Comparison of ENCODE assay signal across 8 cellular contexts in the genomic region with DNA sequence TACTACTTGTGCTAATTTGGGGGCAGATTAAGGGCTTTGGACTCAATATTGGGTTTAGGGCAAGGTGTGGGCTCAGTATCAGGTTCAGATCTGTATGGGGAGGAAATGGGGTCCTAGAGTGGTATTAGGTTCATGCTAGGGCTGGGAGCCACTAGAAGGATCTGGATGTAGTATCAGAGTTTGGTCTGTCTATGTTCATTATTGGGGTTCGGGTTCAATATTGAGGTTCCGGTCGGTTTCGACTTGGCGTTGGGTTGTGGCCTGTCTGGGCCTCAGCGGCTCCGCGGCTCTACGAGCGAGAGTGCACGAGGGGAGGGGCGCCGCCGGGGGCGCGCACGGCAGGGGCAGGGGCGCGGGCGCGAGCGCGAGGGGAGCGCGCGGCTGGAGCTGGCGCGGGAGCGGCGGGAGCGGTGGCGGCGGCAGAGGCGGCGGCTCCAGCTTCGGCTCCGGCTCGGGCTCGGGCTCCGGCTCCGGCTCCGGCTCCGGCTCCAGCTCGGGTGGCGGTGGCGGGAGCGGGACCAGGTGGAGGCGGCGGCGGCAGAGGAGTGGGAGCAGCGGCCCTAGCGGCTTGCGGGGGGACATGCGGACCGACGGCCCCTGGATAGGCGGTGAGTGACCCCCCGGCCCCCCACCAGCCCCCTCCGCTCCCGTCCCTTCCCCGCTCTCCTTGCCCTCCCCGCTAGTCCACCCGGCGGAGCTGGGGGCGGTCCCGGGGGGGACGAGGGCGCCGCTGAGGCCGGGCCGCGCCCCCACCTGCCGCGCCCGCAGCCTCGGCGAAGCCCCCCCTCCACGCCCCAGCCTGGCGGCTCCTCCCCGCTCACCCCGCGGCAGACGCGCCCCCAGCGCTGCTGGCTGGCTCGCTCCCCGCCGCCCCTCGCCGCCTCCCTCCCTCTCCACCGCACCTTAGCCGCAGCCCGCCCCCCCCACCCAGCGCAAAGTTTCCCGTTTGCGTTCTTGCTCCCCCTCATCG. TPM values are rescaled to one million over a fixed set of nuclear protein-coding genes. Genes with fewer than 3 reads are reported as not detected.
DNase-seq lines count a peak whose midpoint lies in the region; ATAC-seq and TF ChIP-seq lines count a peak whose summit lies in the region.

Gene PTPRF (plus strand): TSS at position 401 of the 970 bp plus-strand sequence. CDS start 14,193 bp downstream, outside the sequence.

- no peak for TF ChIP-seq EP300 in gastroesophageal sphincter (IDR thresholded peaks at IDR 0.05)
- TF ChIP-seq EP300 in neural cell (conservative IDR thresholded peaks at IDR 0.05; ENCODE audit: poor library complexity, severe bottlenecking): no peak

- TF ChIP-seq CTCF in gastroesophageal sphincter (IDR thresholded peaks at IDR 0.05) (peak in 1 of 4 experiments; percentile 15), neural cell (IDR thresholded peaks at IDR 0.05; ENCODE audit: poor library complexity, severe bottlenecking) (no peak)

- peak; percentile 79 for ATAC-seq in gastroesophageal sphincter
- ATAC-seq in GM19452 (IDR thresholded peaks at IDR 0.05; ENCODE audit: unreplicated experiment): no peak
- no peak for ATAC-seq in HG02610 (IDR thresholded peaks at IDR 0.05; ENCODE audit: unreplicated experiment)

- H3K36me3 ChIP-seq in gastroesophageal sphincter (no peaks in the 10 kb centered on the region), neural cell (ENCODE audit: insufficient read depth, low read length) (no peaks in the 10 kb centered on the region)

- H3K27me3 ChIP-seq in gastroesophageal sphincter (no peaks in the 10 kb centered on the region), neural cell (ENCODE audit: insufficient read depth, low read depth, low read length) (no peaks in the 10 kb centered on the region)

- peak within 1 kb of the TSS; percentile 66 to 94 (median 90) for H3K27ac ChIP-seq in gastroesophageal sphincter
- peak within 1 kb of the TSS; percentile 21 for H3K27ac ChIP-seq in neural cell (ENCODE audit: low read length)

- H3K79me2 ChIP-seq in neural cell (replicated peaks; ENCODE audit: insufficient read depth, low read length): peaks cover 37% of the 10 kb centered on the region

- peak; percentile 33 for DNase-seq in stimulated activated CD4-positive, alpha-beta T cell treated with anti-CD3 and anti-CD28 coated beads, Interleukin-12 subunit alpha, Interleukin-12 subunit beta, amount 100 ng/mL, for 4 hours
- DNase-seq in stimulated activated CD4-positive, alpha-beta T cell treated with anti-CD3 and anti-CD28 coated beads, Interleukin-4, amount 100 ng/mL, for 24 hours: no peak
- peak; percentile 77 for DNase-seq in NCI-H526 treated with DMSO at 0.1 percent for 48 hours (lab: John Stamatoyannopoulos, UW)
- peak; percentile 34 for DNase-seq in activated naive CD4-positive, alpha-beta T cell treated with anti-CD3 and anti-CD28 coated beads, Interleukin-2, amount 50 U/mL, for 16 hours

- H2AFZ ChIP-seq in neural cell (ENCODE audit: low read depth, low read length): peak within 1 kb of the TSS; percentile 37

- H3K9ac ChIP-seq in neural cell (ENCODE audit: low read length): peak within 1 kb of the TSS; percentile 70

- no peaks in the 10 kb centered on the region for H3K9me2 ChIP-seq in neural cell (ENCODE audit: insufficient read depth, low read length)

- no peaks in the 10 kb centered on the region for H3F3A ChIP-seq in neural cell (ENCODE audit: insufficient read depth, low read length, poor library complexity, severe bottlenecking)

- H3K4me2 ChIP-seq in neural cell (ENCODE audit: low read length): peak within 1 kb of the TSS; percentile 97

- H4K20me1 ChIP-seq in neural cell (ENCODE audit: insufficient read depth): peaks cover 14% of the 10 kb centered on the region

- WGBS in gastroesophageal sphincter (ENCODE audit: low coverage in 1 of 2), 2 donors: 0% methylated on average over 3 of the region's 97 CpGs; no CpG with 5 or more reads in 1 of the 2 donors

- H3K9me3 ChIP-seq in gastroesophageal sphincter (no peaks in the 10 kb centered on the region), neural cell (ENCODE audit: low read length) (no peaks in the 10 kb centered on the region)

- peak; percentile 27 to 57 for TF ChIP-seq POLR2A in gastroesophageal sphincter (IDR thresholded peaks at IDR 0.05)

- H3K4me3 ChIP-seq in gastroesophageal sphincter: peak within 1 kb of the TSS; percentile 85 to 94
- H3K4me3 ChIP-seq in neural cell (ENCODE audit: low read length): peak within 1 kb of the TSS; percentile 92

- peaks cover 0 to 61% (median 3%) of the 10 kb centered on the region in 3 donors for H3K4me1 ChIP-seq in gastroesophageal sphincter

- TF ChIP-seq RAD21 in neural cell (conservative IDR thresholded peaks at IDR 0.05): no peak

TF ChIP-seq in neural cell, 6 proteins besides CTCF, POLR2A, EP300 and RAD21:
- peak; percentile 28 for TF ChIP-seq SMC3 (conservative IDR thresholded peaks at IDR 0.05; ENCODE audit: poor library complexity)
- TF ChIP-seq, protein P1, sequence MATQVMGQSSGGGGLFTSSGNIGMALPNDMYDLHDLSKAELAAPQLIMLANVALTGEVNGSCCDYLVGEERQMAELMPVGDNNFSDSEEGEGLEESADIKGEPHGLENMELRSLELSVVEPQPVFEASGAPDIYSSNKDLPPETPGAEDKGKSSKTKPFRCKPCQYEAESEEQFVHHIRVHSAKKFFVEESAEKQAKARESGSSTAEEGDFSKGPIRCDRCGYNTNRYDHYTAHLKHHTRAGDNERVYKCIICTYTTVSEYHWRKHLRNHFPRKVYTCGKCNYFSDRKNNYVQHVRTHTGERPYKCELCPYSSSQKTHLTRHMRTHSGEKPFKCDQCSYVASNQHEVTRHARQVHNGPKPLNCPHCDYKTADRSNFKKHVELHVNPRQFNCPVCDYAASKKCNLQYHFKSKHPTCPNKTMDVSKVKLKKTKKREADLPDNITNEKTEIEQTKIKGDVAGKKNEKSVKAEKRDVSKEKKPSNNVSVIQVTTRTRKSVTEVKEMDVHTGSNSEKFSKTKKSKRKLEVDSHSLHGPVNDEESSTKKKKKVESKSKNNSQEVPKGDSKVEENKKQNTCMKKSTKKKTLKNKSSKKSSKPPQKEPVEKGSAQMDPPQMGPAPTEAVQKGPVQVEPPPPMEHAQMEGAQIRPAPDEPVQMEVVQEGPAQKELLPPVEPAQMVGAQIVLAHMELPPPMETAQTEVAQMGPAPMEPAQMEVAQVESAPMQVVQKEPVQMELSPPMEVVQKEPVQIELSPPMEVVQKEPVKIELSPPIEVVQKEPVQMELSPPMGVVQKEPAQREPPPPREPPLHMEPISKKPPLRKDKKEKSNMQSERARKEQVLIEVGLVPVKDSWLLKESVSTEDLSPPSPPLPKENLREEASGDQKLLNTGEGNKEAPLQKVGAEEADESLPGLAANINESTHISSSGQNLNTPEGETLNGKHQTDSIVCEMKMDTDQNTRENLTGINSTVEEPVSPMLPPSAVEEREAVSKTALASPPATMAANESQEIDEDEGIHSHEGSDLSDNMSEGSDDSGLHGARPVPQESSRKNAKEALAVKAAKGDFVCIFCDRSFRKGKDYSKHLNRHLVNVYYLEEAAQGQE (IDR thresholded peaks at IDR 0.05; ENCODE audit: borderline replicate concordance): peak; percentile 41
- TF ChIP-seq MXI1 (conservative IDR thresholded peaks at IDR 0.05; ENCODE audit: poor library complexity, severe bottlenecking): peak; percentile 36
- peak; percentile 63 for TF ChIP-seq POLR2AphosphoS5 (IDR thresholded peaks at IDR 0.05)
- peak; percentile 64 for TF ChIP-seq TAF1 (IDR thresholded peaks at IDR 0.05; ENCODE audit: low read depth)
- TF ChIP-seq EZH2 (IDR thresholded peaks at IDR 0.05; ENCODE audit: borderline replicate concordance, insufficient read depth, low read length, poor library complexity, severe bottlenecking): no peak

RNA-seq across cellular contexts. Expression of gene PTPRF, which starts in this region (rescaled TPM):
- 10 to 100 TPM; 55.8 to 80.4 (median 60.8) TPM for total RNA-seq in gastroesophageal sphincter
- 66.6 and 95.1 TPM in 2 replicates for polyA plus RNA-seq in neural cell
- polyA minus RNA-seq in neural cell: 144 and 149 TPM in 2 replicates
